19 cellular contexts compared by ENCODE assay signal in the genomic region with DNA sequence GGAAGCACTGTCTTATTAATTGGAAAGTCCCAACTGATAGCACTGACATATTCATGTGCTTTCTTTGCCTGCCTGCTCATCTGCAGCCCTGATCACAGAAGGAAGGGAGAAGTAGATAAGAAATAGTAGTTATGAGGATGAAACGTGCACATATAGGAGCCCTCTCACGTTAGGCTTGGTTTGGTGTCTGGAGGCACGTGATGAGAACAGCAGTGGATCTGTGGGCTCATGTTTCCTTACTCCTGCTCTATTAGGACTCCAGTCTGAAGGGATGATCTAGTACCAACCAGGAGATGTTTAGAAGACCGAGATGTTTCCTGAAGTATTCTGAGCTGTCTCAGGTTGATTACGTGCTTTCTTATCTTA.
DNase-seq lines count a peak whose midpoint lies in the region; ATAC-seq and TF ChIP-seq lines count a peak whose summit lies in the region.
"Had no signal": no experiment of that assay in that cellular context is flagged by ENCODE, and none has a peak within 500 bp of the region (broad histone marks: within the 10 kb centered on the region; RNA-seq: fewer than 3 reads in every experiment).

No MANE protein-coding gene starts in this region.

- H3K27ac Mint-ChIP-seq in CD4-positive, alpha-beta T cell = peak overlapping the region; percentile 4
- H3K27ac Mint-ChIP-seq in activated T-helper 17 cell treated with anti-CD3 and anti-CD28 coated beads, Interleukin-2, amount 50 U/mL, for 72 hours = peak overlapping the region; percentile 79
- H3K27ac Mint-ChIP-seq: WTC11 had no signal

- H3K4me1 ChIP-seq in colonic mucosa = no peaks in the 10 kb centered on the region

- H3K36me3 ChIP-seq in neural cell (ENCODE audit: insufficient read depth, low read length) (no peaks in the 10 kb centered on the region), colonic mucosa (no peaks in the 10 kb centered on the region)
- H3K36me3 ChIP-seq: lower lobe of right lung, right atrium auricular region had no signal

- H3K27me3 Mint-ChIP-seq in CD4-positive, alpha-beta T cell = no peaks in the 10 kb centered on the region
- no peaks in the 10 kb centered on the region for H3K27me3 Mint-ChIP-seq in activated T-helper 17 cell treated with anti-CD3 and anti-CD28 coated beads, Interleukin-2, amount 50 U/mL, for 72 hours

- H3K79me2 ChIP-seq in neural cell (replicated peaks; ENCODE audit: insufficient read depth, low read length) = peaks cover 97% of the 10 kb centered on the region

- no peak for TF ChIP-seq CTCF in CD4-positive, alpha-beta T cell (IDR thresholded peaks at IDR 0.05)
- TF ChIP-seq CTCF in neural cell (IDR thresholded peaks at IDR 0.05; ENCODE audit: poor library complexity, severe bottlenecking) = no peak
- TF ChIP-seq CTCF in colonic mucosa (IDR thresholded peaks at IDR 0.05) = no peak

- peaks cover 39% of the 10 kb centered on the region for H4K20me1 ChIP-seq in neural cell (ENCODE audit: insufficient read depth)

- H3K9me3 ChIP-seq in CD4-positive, alpha-beta T cell (ENCODE audit: control insufficient read depth, low read length) = no peaks in the 10 kb centered on the region
- no peaks in the 10 kb centered on the region for H3K9me3 ChIP-seq in neural cell (ENCODE audit: low read length)
- H3K9me3 ChIP-seq in colonic mucosa = no peaks in the 10 kb centered on the region
- H3K9me3 ChIP-seq: lower lobe of right lung, right atrium auricular region had no signal

- TF ChIP-seq EP300 in neural cell (conservative IDR thresholded peaks at IDR 0.05; ENCODE audit: poor library complexity, severe bottlenecking) = no peak

- TF ChIP-seq RAD21 in neural cell (conservative IDR thresholded peaks at IDR 0.05) = no peak

- H2AFZ ChIP-seq in neural cell (ENCODE audit: low read depth, low read length) = no peak overlapping the region
- H2AFZ ChIP-seq: GM23338 had no signal

- no peaks in the 10 kb centered on the region for H3K36me3 Mint-ChIP-seq in CD4-positive, alpha-beta T cell (ENCODE audit: low read depth)
- H3K36me3 Mint-ChIP-seq in activated T-helper 17 cell treated with anti-CD3 and anti-CD28 coated beads, Interleukin-2, amount 50 U/mL, for 72 hours (ENCODE audit: low read depth) = no peaks in the 10 kb centered on the region
- H3K36me3 Mint-ChIP-seq: WTC11 had no signal

- H3K9me2 ChIP-seq in neural cell (ENCODE audit: insufficient read depth, low read length) = no peaks in the 10 kb centered on the region

- H3K27ac ChIP-seq in CD4-positive, alpha-beta T cell (ENCODE audit: low read depth, low read length) = no peak overlapping the region
- H3K27ac ChIP-seq in neural cell (ENCODE audit: low read length) (no peak overlapping the region), colonic mucosa (no peak overlapping the region)
- H3K27ac ChIP-seq: coronary artery, lower lobe of right lung, right atrium auricular region had no signal

- H3K4me1 Mint-ChIP-seq in CD4-positive, alpha-beta T cell (ENCODE audit: low read depth) = peaks cover 91% of the 10 kb centered on the region
- peaks cover 53% of the 10 kb centered on the region for H3K4me1 Mint-ChIP-seq in activated T-helper 17 cell treated with anti-CD3 and anti-CD28 coated beads, Interleukin-2, amount 50 U/mL, for 72 hours

- no peaks in the 10 kb centered on the region for H3F3A ChIP-seq in neural cell (ENCODE audit: insufficient read depth, low read length, poor library complexity, severe bottlenecking)

- POLR2A ChIA-PET in CD4-positive, alpha-beta T cell (lab: Charles Lee) = interaction anchor here (0.8 to 1.5 kb wide), 4 partner anchors 25 to 46 kb away, joined by 3 to 5 read pairs (median 5); no protein-coding TSS in a partner anchor

- no peak for ATAC-seq in CD4-positive, alpha-beta T cell (ENCODE audit: poor library complexity)
- peak; percentile 15 for ATAC-seq in GM19023 (IDR thresholded peaks at IDR 0.05; ENCODE audit: unreplicated experiment)
- no peak for ATAC-seq in activated T-helper 17 cell treated with anti-CD3 and anti-CD28 coated beads, Interleukin-2, amount 50 U/mL, for 72 hours (replicated peaks)
- ATAC-seq in HG03025 (IDR thresholded peaks at IDR 0.05; ENCODE audit: low FRiP score, unreplicated experiment) = no peak
- no peak for ATAC-seq in HG03378 (IDR thresholded peaks at IDR 0.05; ENCODE audit: unreplicated experiment)
- ATAC-seq: GM23338, lower lobe of right lung, PC-3, WTC11 had no signal

- H3K4me3 ChIP-seq in neural cell (ENCODE audit: low read length) (peak overlapping the region; percentile 16), colonic mucosa (no peak overlapping the region)
- H3K4me3 ChIP-seq: coronary artery, GM23338, lower lobe of right lung, right atrium auricular region had no signal

- no peaks in the 10 kb centered on the region for H3K27me3 ChIP-seq in CD4-positive, alpha-beta T cell (ENCODE audit: control insufficient read depth, insufficient read depth, low read length)
- no peaks in the 10 kb centered on the region for H3K27me3 ChIP-seq in neural cell (ENCODE audit: insufficient read depth, low read depth, low read length)
- no peaks in the 10 kb centered on the region for H3K27me3 ChIP-seq in colonic mucosa
- H3K27me3 ChIP-seq: right atrium auricular region had no signal

- CTCF ChIA-PET in CD4-positive, alpha-beta T cell (lab: Charles Lee) = interaction anchor here (1.0 kb wide), 1 partner anchor 56 kb away, joined by 3 read pairs; no protein-coding TSS in a partner anchor

- intact Hi-C loops in CD4-positive, alpha-beta T cell (cut with DNase I, micrococcal nuclease) = no loop called here
- intact Hi-C loops in colonic mucosa (cut with DNase I) = no loop called here

- DNase-seq in CD4-positive, alpha-beta T cell = no peak
- DNase-seq in NCI-H2081 treated with DMSO at 0.1 percent for 48 hours (lab: John Stamatoyannopoulos, UW) (no peak), colonic mucosa (no peak)
- DNase-seq: activated naive CD4-positive, alpha-beta T cell treated with Interleukin-2 at 50 U/mL for 16 hours; lower lobe of right lung; NCI-H774; PC-3; SHP77 treated with DMSO at 0.1 percent for 48 hours; stimulated activated naive CD4-positive, alpha-beta T cell; T-helper 1 cell had no signal

- H3K9ac ChIP-seq in neural cell (ENCODE audit: low read length) (no peak overlapping the region), colonic mucosa (ENCODE audit: low read depth in 2 of 2, low read length in 2 of 2) (no peak overlapping the region)

- H3K4me2 ChIP-seq in neural cell (ENCODE audit: low read length) = no peak overlapping the region

- H3K9me3 Mint-ChIP-seq in CD4-positive, alpha-beta T cell = no peaks in the 10 kb centered on the region
- H3K9me3 Mint-ChIP-seq in activated T-helper 17 cell treated with anti-CD3 and anti-CD28 coated beads, Interleukin-2, amount 50 U/mL, for 72 hours = no peaks in the 10 kb centered on the region
- H3K9me3 Mint-ChIP-seq: GM23338, WTC11 had no signal

- H3K4me3 Mint-ChIP-seq in CD4-positive, alpha-beta T cell = no peak overlapping the region
- H3K4me3 Mint-ChIP-seq in activated T-helper 17 cell treated with anti-CD3 and anti-CD28 coated beads, Interleukin-2, amount 50 U/mL, for 72 hours = peak overlapping the region; percentile 78
- H3K4me3 Mint-ChIP-seq: GM23338, WTC11 had no signal

TF ChIP-seq in neural cell, 6 proteins besides CTCF, POLR2A, EP300 and RAD21:
- no peak for TF ChIP-seq REST (IDR thresholded peaks at IDR 0.05; ENCODE audit: borderline replicate concordance)
- TF ChIP-seq SMC3 (conservative IDR thresholded peaks at IDR 0.05; ENCODE audit: poor library complexity) = no peak
- TF ChIP-seq POLR2AphosphoS5 (IDR thresholded peaks at IDR 0.05) = no peak
- TF ChIP-seq TAF1 (IDR thresholded peaks at IDR 0.05; ENCODE audit: low read depth) = no peak
- TF ChIP-seq MXI1 (conservative IDR thresholded peaks at IDR 0.05; ENCODE audit: poor library complexity, severe bottlenecking) = no peak
- TF ChIP-seq EZH2 (IDR thresholded peaks at IDR 0.05; ENCODE audit: borderline replicate concordance, insufficient read depth, low read length, poor library complexity, severe bottlenecking) = no peak
